In the genomic region with DNA sequence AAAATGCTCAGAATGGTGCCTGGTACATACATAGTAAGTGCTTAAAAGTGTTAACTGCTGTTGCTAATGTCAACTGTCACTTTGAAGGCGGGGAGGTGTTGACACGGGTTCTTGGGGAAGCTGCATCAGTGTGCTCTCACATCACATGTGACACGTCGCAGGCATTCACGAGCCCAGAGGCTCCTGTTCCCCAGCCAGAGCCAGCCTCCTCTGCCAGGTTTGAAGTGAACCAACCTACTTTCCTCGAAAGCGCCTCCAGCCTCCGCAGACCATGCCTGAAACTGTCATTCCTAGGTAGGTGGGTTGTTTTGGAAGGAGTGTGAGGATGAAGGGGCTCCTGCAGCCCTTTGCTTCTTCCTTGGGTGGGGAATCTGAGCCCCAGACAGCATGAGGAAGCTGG, we compare ENCODE assay signal across 21 cellular contexts. TPM values are rescaled to one million over a fixed set of nuclear protein-coding genes. Genes with fewer than 3 reads are reported as not detected.
DNase-seq lines count a peak whose midpoint lies in the region; ATAC-seq and TF ChIP-seq lines count a peak whose summit lies in the region.
"Had no signal": no experiment of that assay in that cellular context is flagged by ENCODE, and none has a peak within 500 bp of the region (broad histone marks: within the 10 kb centered on the region; RNA-seq: fewer than 3 reads in every experiment).

No MANE protein-coding gene starts in this region.

- no peaks in the 10 kb centered on the region for H3K9me3 ChIP-seq in KOPT-K1 (ENCODE audit: insufficient read depth, low read length, poor library complexity, severe bottlenecking)
- H3K9me3 ChIP-seq in thyroid gland: no peaks in the 10 kb centered on the region
- H3K9me3 ChIP-seq: Caco-2, MG63, Peyer's patch had no signal

- intact Hi-C loops in sciatic nerve (cut with DNase I): no loop called here
- intact Hi-C loops in thyroid gland (cut with DNase I): no loop called here

- TF ChIP-seq CTCF in coronary artery (IDR thresholded peaks at IDR 0.05) (no peak), thyroid gland (IDR thresholded peaks at IDR 0.05) (no peak)

- H3K4me3 ChIP-seq in coronary artery: no peak overlapping the region
- H3K4me3 ChIP-seq in thyroid gland (replicated peaks in 1 of 3): no peak overlapping the region
- H3K4me3 ChIP-seq: A549, GM23338, MG63, Peyer's patch had no signal

- no peak for TF ChIP-seq POLR2A in thyroid gland (IDR thresholded peaks at IDR 0.05)

- no peaks in the 10 kb centered on the region for H3K27me3 ChIP-seq in thyroid gland
- H3K27me3 ChIP-seq: MG63, Peyer's patch had no signal

- DNase-seq in coronary artery (ENCODE audit: low spot score): no peak
- DNase-seq in islet precursor cell: peak; percentile 40
- peak; percentile 38 for DNase-seq in sciatic nerve (ENCODE audit: low spot score)
- DNase-seq in retina: no peak
- DNase-seq in thyroid gland: no peak
- DNase-seq: Caco-2; CD4-positive, alpha-beta T cell; EL; HCEC 1CT; Kasumi-1; MG63; NCI-H1092; NCI-H1436 treated with DMSO at 0.1 percent for 48 hours; NCI-H2029 treated with DMSO at 0.1 percent for 48 hours; NCI-H446 treated with DMSO at 0.1 percent for 48 hours; SHP77 had no signal

- ATAC-seq in sciatic nerve (no peak), HG03095 (IDR thresholded peaks at IDR 0.05; ENCODE audit: unreplicated experiment) (no peak)
- ATAC-seq: A549, GM23338 had no signal

- 91 to 100% methylated on average over 6 to 8 of the region's 8 CpGs for WGBS in thyroid gland, 2 donors

- H3K36me3 ChIP-seq in KOPT-K1 (ENCODE audit: insufficient read depth, low read length): peaks cover 57% of the 10 kb centered on the region
- H3K36me3 ChIP-seq in thyroid gland: no peaks in the 10 kb centered on the region
- H3K36me3 ChIP-seq: Peyer's patch had no signal

- H3K4me1 ChIP-seq in thyroid gland: peaks cover 0 to 22% of the 10 kb centered on the region in 2 donors

- H3K27ac ChIP-seq in KOPT-K1 (ENCODE audit: low read depth, low read length, poor library complexity, severe bottlenecking) (peak overlapping the region; percentile 44), coronary artery (peak overlapping the region; percentile 46 to 84), thyroid gland (no peak overlapping the region)
- H3K27ac ChIP-seq: Peyer's patch had no signal

RNA-seq across cellular contexts. Expression of a gene that starts 13.8 kb away (rescaled TPM):
- 67.3 TPM for total RNA-seq in sciatic nerve
- 10 to 100 TPM; 26.2 to 48.9 (median 42.3) TPM for total RNA-seq in thyroid gland

Comparison
In these comparisons a context has a peak if more than half of its experiments do, and no peak if none do; other contexts are left out.
1. H3K27ac ChIP-seq: peak in KOPT-K1 (single experiment) and coronary artery (2 of 2); none in thyroid gland (0 of 3).
2. DNase-seq: peak in islet precursor cell (single experiment) and sciatic nerve (single experiment); none in coronary artery (single experiment), retina (single experiment) and thyroid gland (0 of 2).